ENCODE assay signal across 26 cellular contexts in genomic region chr2:114769110-114769509, GRCh38.
"Had no signal": no experiment of that assay in that cellular context is flagged by ENCODE, and none has a peak within 500 bp of the region (broad histone marks: within the 10 kb centered on the region; RNA-seq: fewer than 3 reads in every experiment).

No MANE protein-coding gene starts in this region.

- H3K27me3 Mint-ChIP-seq: memory B cell; stimulated activated memory B cell treated with anti-CD40 and anti-IgM and Interleukin-4, amounts not matched to agents 10 μg/mL and 1 μg/mL and 100 μg/mL, for 72 hours had no signal

- H3K27ac ChIP-seq: dorsolateral prefrontal cortex, epithelial cell of prostate, gastrocnemius medialis, psoas muscle, skin epidermis, spleen, thoracic aorta, tibial nerve, upper lobe of left lung had no signal

- H3K4me1 Mint-ChIP-seq: memory B cell; naive thymus-derived CD8-positive, alpha-beta T cell; nephron progenitor cell; stimulated activated memory B cell treated with anti-CD40 and anti-IgM and Interleukin-4, amounts not matched to agents 10 μg/mL and 1 μg/mL and 100 μg/mL, for 72 hours had no signal

- DNase-seq: dorsolateral prefrontal cortex; effector CD4-positive, alpha-beta T cell; foreskin fibroblast; gastrocnemius medialis; kidney; naive thymus-derived CD8-positive, alpha-beta T cell; nephron progenitor cell; nucleus accumbens; psoas muscle; right cardiac atrium; spleen; stimulated activated CD4-positive, alpha-beta T cell treated with anti-CD3 and anti-CD28 coated beads, Interleukin-4, amount 100 ng/mL, for 4 hours; stimulated activated naive CD8-positive, alpha-beta T cell treated with anti-CD3 and anti-CD28 coated beads, Interleukin-15, Interleukin-2, amounts not matched to agents 100 U/mL and 50 U/mL, for 24 hours; substantia nigra; upper lobe of left lung had no signal

- H3K4me1 ChIP-seq: gastrocnemius medialis, psoas muscle, spleen, tibial nerve, upper lobe of left lung had no signal

- FAIRE-seq: colon, kidney, urothelium cell line had no signal

- H3K4me3 ChIP-seq: dorsolateral prefrontal cortex, gastrocnemius medialis, lung, psoas muscle, skin epidermis, spleen, thoracic aorta, tibial nerve, upper lobe of left lung had no signal

- H3K27me3 ChIP-seq: dorsolateral prefrontal cortex, gastrocnemius medialis, spleen, tibial nerve, upper lobe of left lung had no signal

- H3K4me3 Mint-ChIP-seq: memory B cell; naive thymus-derived CD8-positive, alpha-beta T cell; nephron progenitor cell; stimulated activated memory B cell treated with anti-CD40 and anti-IgM and Interleukin-4, amounts not matched to agents 10 μg/mL and 1 μg/mL and 100 μg/mL, for 72 hours had no signal

- H3K27ac Mint-ChIP-seq: memory B cell; naive thymus-derived CD8-positive, alpha-beta T cell; nephron progenitor cell; stimulated activated memory B cell treated with anti-CD40 and anti-IgM and Interleukin-4, amounts not matched to agents 10 μg/mL and 1 μg/mL and 100 μg/mL, for 72 hours had no signal

- H3K9me3 ChIP-seq: gastrocnemius medialis, psoas muscle, spleen, thoracic aorta, tibial nerve, upper lobe of left lung had no signal

- ATAC-seq: esophagus mucosa; gastrocnemius medialis; left lobe of liver; naive thymus-derived CD8-positive, alpha-beta T cell; psoas muscle; right cardiac atrium; stimulated activated memory B cell treated with anti-CD40 and anti-IgM and Interleukin-4, amounts not matched to agents 10 μg/mL and 1 μg/mL and 100 μg/mL, for 72 hours; stimulated activated naive CD8-positive, alpha-beta T cell treated with anti-CD3 and anti-CD28 coated beads, Interleukin-15, Interleukin-2, amounts not matched to agents 100 U/mL and 50 U/mL, for 24 hours had no signal

- H3K36me3 ChIP-seq: gastrocnemius medialis, spleen, thoracic aorta, tibial nerve, upper lobe of left lung had no signal

- H3K36me3 Mint-ChIP-seq: memory B cell; naive thymus-derived CD8-positive, alpha-beta T cell; stimulated activated memory B cell treated with anti-CD40 and anti-IgM and Interleukin-4, amounts not matched to agents 10 μg/mL and 1 μg/mL and 100 μg/mL, for 72 hours had no signal

- H3K9me3 Mint-ChIP-seq: nephron progenitor cell had no signal
